8 cellular contexts compared by ENCODE assay signal in genomic region chr5:179858586-179859427, GRCh38.
DNase-seq lines count a peak whose midpoint lies in the region; ATAC-seq lines count a peak whose summit lies in the region.

Gene MRNIP, minus strand, starts transcription at chr5:179858817. Its CDS starts 21 bp downstream, at chr5:179858796.

- peaks cover 8% of the 10 kb centered on the region for H3K4me1 Mint-ChIP-seq in central memory CD8-positive, alpha-beta T cell

- H3K36me3 Mint-ChIP-seq in central memory CD8-positive, alpha-beta T cell (ENCODE audit: insufficient read depth), result peaks cover 4% of the 10 kb centered on the region

- H3K9me3 Mint-ChIP-seq in central memory CD8-positive, alpha-beta T cell, result no peaks in the 10 kb centered on the region

- H3K27me3 Mint-ChIP-seq in central memory CD8-positive, alpha-beta T cell, result no peaks in the 10 kb centered on the region

- DNase-seq in AG08395 (ENCODE audit: low spot score) (peak; percentile 100), NCI-H226 (peak; percentile 93), iris pigment epithelial cell (ENCODE audit: low read depth) (peak; percentile 96)
- peak; percentile 72 for DNase-seq in activated CD4-positive, CD25-positive, alpha-beta regulatory T cell treated with anti-CD3 and anti-CD28 coated beads, Interleukin-2, amount 50 U/mL, for 16 hours (ENCODE audit: low read depth, low spot score)
- DNase-seq in central memory CD8-positive, alpha-beta T cell (ENCODE audit: low spot score in 2 of 2), result peak; percentile 70 to 76
- peak; percentile 92 for DNase-seq in stimulated activated CD4-positive, alpha-beta T cell treated with anti-CD3 and anti-CD28 coated beads, Interleukin-12 subunit alpha, Interleukin-12 subunit beta, amount 100 ng/mL, for 4 hours

- peak within 1 kb of the TSS; percentile 86 for H3K4me3 Mint-ChIP-seq in central memory CD8-positive, alpha-beta T cell

- ATAC-seq in GM18873 (IDR thresholded peaks at IDR 0.05; ENCODE audit: low FRiP score, unreplicated experiment) (peak; percentile 94), HG03139 (IDR thresholded peaks at IDR 0.05; ENCODE audit: unreplicated experiment) (peak; percentile 96)
- peak; percentile 95 for ATAC-seq in central memory CD8-positive, alpha-beta T cell (replicated peaks; ENCODE audit: extremely low read depth, poor library complexity, severe bottlenecking)

- peak within 1 kb of the TSS; percentile 84 for H3K27ac Mint-ChIP-seq in central memory CD8-positive, alpha-beta T cell (ENCODE audit: low read depth)

Comparison
In these comparisons a context has a peak if more than half of its experiments do, and no peak if none do; other contexts are left out.
1. Peak in every context shown above with its lines: DNase-seq and ATAC-seq.